24 cellular contexts compared by ENCODE assay signal in genomic region chr13:112198611-112199010, GRCh38.
"Had no signal": no experiment of that assay in that cellular context is flagged by ENCODE, and none has a peak within 500 bp of the region (broad histone marks: within the 10 kb centered on the region; RNA-seq: fewer than 3 reads in every experiment).

No MANE protein-coding gene starts in this region.

- H3K36me3 ChIP-seq: SJCRH30 had no signal

- H3K4me3 ChIP-seq: SJCRH30 had no signal

- DNase-seq: KBM-7; MV-4-11; NCI-H1048; NCI-H1105; NCI-H1417; NCI-H1436 treated with DMSO at 0.1 percent for 48 hours; NCI-H1694; NCI-H187 treated with DMSO at 0.1 percent for 48 hours; NCI-H2029 treated with DMSO at 0.1 percent for 48 hours; NCI-H2171; NCI-H226; NCI-H446; NCI-H510A; NCI-H524 treated with DMSO at 0.1 percent for 48 hours; NCI-H69; NCI-H774; NK-92 treated with Interleukin-12 subunit alpha and Interleukin-12 subunit beta, amount 100 ng/mL, for 24 hours; PC-3; SHP77 treated with DMSO at 0.1 percent for 48 hours; SJCRH30 had no signal

- H3K27me3 ChIP-seq: SJCRH30 had no signal

- H3K27ac ChIP-seq: HL-60, RWPE1, SJCRH30 had no signal

- ATAC-seq: Panc1, PC-3, SK-N-SH treated with all-trans-retinoic acid at 6 μM for 48 hours had no signal

- H3K4me1 ChIP-seq: SJCRH30 had no signal

- H3K9me3 ChIP-seq: SJCRH30 had no signal
